In the genomic region with DNA sequence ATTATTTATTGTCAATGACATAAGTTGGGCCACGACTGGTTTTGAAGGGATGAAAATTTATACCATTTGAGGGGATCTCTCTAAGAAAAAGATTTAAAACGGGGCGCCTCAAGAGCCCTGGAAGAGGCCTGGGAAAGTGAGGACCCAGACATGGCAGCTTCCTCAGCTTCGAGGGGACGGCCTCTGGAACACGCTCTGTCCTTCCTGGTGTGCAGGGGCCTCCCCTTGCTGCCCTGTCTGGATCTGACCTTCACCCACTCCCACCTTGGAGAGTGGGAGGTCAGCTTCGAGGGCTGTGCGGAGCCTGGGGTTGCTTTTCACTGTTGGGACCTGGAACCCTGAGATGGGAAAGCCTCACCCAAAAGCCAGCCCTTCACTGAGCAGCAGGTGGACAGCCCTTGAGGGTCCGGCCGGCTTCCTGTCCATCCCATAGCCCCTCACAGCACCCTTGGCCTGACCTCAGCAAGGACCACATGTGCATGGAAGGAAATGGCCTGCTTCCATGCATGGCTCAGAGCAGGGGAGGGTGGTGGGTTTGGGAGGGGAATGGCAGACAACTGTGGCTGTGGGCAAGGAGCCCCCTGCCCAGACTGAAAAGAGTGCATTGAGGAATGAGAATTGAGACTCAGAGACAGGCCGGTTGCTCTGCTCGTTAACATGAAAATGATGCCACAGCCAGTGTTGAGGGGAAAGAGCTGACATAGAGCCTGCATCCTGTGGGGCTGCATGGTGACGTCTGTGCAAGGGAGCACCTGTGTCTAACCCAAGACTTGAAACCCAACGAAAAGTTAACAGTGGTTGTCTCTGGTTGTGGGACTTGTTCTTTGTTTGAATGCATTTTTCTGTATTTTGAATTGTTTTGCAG, we compare ENCODE assay signal across 13 cellular contexts. TPM values are rescaled to one million over a fixed set of nuclear protein-coding genes. Genes with fewer than 3 reads are reported as not detected.
DNase-seq lines count a peak whose midpoint lies in the region; ATAC-seq and TF ChIP-seq lines count a peak whose summit lies in the region.
"Had no signal": no experiment of that assay in that cellular context is flagged by ENCODE, and none has a peak within 500 bp of the region (broad histone marks: within the 10 kb centered on the region; RNA-seq: fewer than 3 reads in every experiment).

No MANE protein-coding gene starts in this region.

- no peak overlapping the region for H2AFZ ChIP-seq in DND-41 (ENCODE audit: low read depth, low read length)

- H3K4me3 Mint-ChIP-seq in IgD-negative memory B cell: peak overlapping the region in 2 of 4 donors; percentile 4 to 52
- no peak overlapping the region for H3K4me3 Mint-ChIP-seq in activated CD8-positive, alpha-beta T cell treated with anti-CD3 and anti-CD28 coated beads, Interleukin-2, amount 10 ng/mL, durations not matched to agents 7 days and 5 days
- peak overlapping the region in 9 of 10 donors; percentile 77 to 89 (median 86) for H3K4me3 Mint-ChIP-seq in naive thymus-derived CD4-positive, alpha-beta T cell

- H3K9me3 ChIP-seq in DND-41 (ENCODE audit: insufficient read depth, low read length, severe bottlenecking): no peaks in the 10 kb centered on the region
- no peaks in the 10 kb centered on the region for H3K9me3 ChIP-seq in naive thymus-derived CD4-positive, alpha-beta T cell (ENCODE audit: control insufficient read depth in 2 of 3, low read length in 3 of 3)
- H3K9me3 ChIP-seq: heart left ventricle, tibial artery had no signal

- peak; percentile 24 for DNase-seq in DND-41
- peak; percentile 62 for DNase-seq in activated CD8-positive, alpha-beta T cell treated with anti-CD3 and anti-CD28 coated beads, Interleukin-2, amount 10 ng/mL, durations not matched to agents 7 days and 5 days
- DNase-seq in naive thymus-derived CD4-positive, alpha-beta T cell: peak in 7 of 9 donors; percentile 62 to 81 (median 74)
- no peak for DNase-seq in SHP77 (lab: John Stamatoyannopoulos, UW)
- DNase-seq in DMS53 (lab: John Stamatoyannopoulos, UW): no peak
- DNase-seq: heart left ventricle, left colon, NCI-H1105, NCI-H510A treated with DMSO at 0.1 percent for 48 hours had no signal

- no peak for TF ChIP-seq CTCF in DND-41 (IDR thresholded peaks at IDR 0.05; ENCODE audit: borderline replicate concordance, extremely low read depth, low read length, poor library complexity, severe bottlenecking)

- no peak overlapping the region for H3K9ac ChIP-seq in DND-41 (ENCODE audit: low read depth, low read length)

- peaks cover 26 to 37% (median 29%) of the 10 kb centered on the region in 3 donors for H3K4me1 Mint-ChIP-seq in IgD-negative memory B cell
- H3K4me1 Mint-ChIP-seq in activated CD8-positive, alpha-beta T cell treated with anti-CD3 and anti-CD28 coated beads, Interleukin-2, amount 10 ng/mL, durations not matched to agents 7 days and 5 days (ENCODE audit: low read depth): peaks cover 31% of the 10 kb centered on the region
- H3K4me1 Mint-ChIP-seq in naive thymus-derived CD4-positive, alpha-beta T cell: peaks cover 15 to 40% (median 34%) of the 10 kb centered on the region in 7 donors

- no peak overlapping the region for H3K4me2 ChIP-seq in DND-41 (ENCODE audit: insufficient read depth, low read length)

- H3K36me3 Mint-ChIP-seq in IgD-negative memory B cell: no peaks in the 10 kb centered on the region
- H3K36me3 Mint-ChIP-seq in activated CD8-positive, alpha-beta T cell treated with anti-CD3 and anti-CD28 coated beads, Interleukin-2, amount 10 ng/mL, durations not matched to agents 7 days and 5 days (ENCODE audit: low read depth): no peaks in the 10 kb centered on the region
- no peaks in the 10 kb centered on the region for H3K36me3 Mint-ChIP-seq in naive thymus-derived CD4-positive, alpha-beta T cell

- H3K27ac ChIP-seq in DND-41 (ENCODE audit: low read length): no peak overlapping the region
- H3K27ac ChIP-seq in naive thymus-derived CD4-positive, alpha-beta T cell (ENCODE audit: low read depth, low read length): no peak overlapping the region
- H3K27ac ChIP-seq: heart left ventricle, tibial artery had no signal

- peak; percentile 69 for ATAC-seq in DND-41 (ENCODE audit: insufficient read depth, low read depth)
- ATAC-seq in activated CD8-positive, alpha-beta T cell treated with anti-CD3 and anti-CD28 coated beads, Interleukin-2, amount 10 ng/mL, durations not matched to agents 7 days and 5 days: peak; percentile 59
- peak; percentile 90 for ATAC-seq in naive thymus-derived CD4-positive, alpha-beta T cell
- ATAC-seq in GM18511 (IDR thresholded peaks at IDR 0.05; ENCODE audit: unreplicated experiment): no peak
- ATAC-seq in GM19324 (IDR thresholded peaks at IDR 0.05; ENCODE audit: low FRiP score, unreplicated experiment): no peak
- ATAC-seq: heart left ventricle, left colon had no signal

- H3K27me3 ChIP-seq in DND-41 (ENCODE audit: insufficient read depth, low read length, poor library complexity): no peaks in the 10 kb centered on the region
- no peaks in the 10 kb centered on the region for H3K27me3 ChIP-seq in naive thymus-derived CD4-positive, alpha-beta T cell (ENCODE audit: control insufficient read depth in 2 of 2, insufficient read depth in 2 of 2, low read length in 2 of 2)
- H3K27me3 ChIP-seq: heart left ventricle, tibial artery had no signal

- peak overlapping the region in 2 of 3 donors; percentile 64 to 83 for H3K27ac Mint-ChIP-seq in IgD-negative memory B cell
- H3K27ac Mint-ChIP-seq in activated CD8-positive, alpha-beta T cell treated with anti-CD3 and anti-CD28 coated beads, Interleukin-2, amount 10 ng/mL, durations not matched to agents 7 days and 5 days: peak overlapping the region; percentile 60
- H3K27ac Mint-ChIP-seq in naive thymus-derived CD4-positive, alpha-beta T cell: peak overlapping the region; percentile 52 to 96 (median 90)

- no peaks in the 10 kb centered on the region for H3K9me3 Mint-ChIP-seq in IgD-negative memory B cell
- H3K9me3 Mint-ChIP-seq in activated CD8-positive, alpha-beta T cell treated with anti-CD3 and anti-CD28 coated beads, Interleukin-2, amount 10 ng/mL, durations not matched to agents 7 days and 5 days (ENCODE audit: insufficient read depth): no peaks in the 10 kb centered on the region
- no peaks in the 10 kb centered on the region for H3K9me3 Mint-ChIP-seq in naive thymus-derived CD4-positive, alpha-beta T cell

- H3K79me2 ChIP-seq in DND-41 (ENCODE audit: insufficient read depth, low read length): no peaks in the 10 kb centered on the region

- no peaks in the 10 kb centered on the region for H3K4me1 ChIP-seq in DND-41 (ENCODE audit: insufficient read depth, low read length)
- peaks cover 18 to 25% of the 10 kb centered on the region in 2 donors for H3K4me1 ChIP-seq in naive thymus-derived CD4-positive, alpha-beta T cell (ENCODE audit: control insufficient read depth in 2 of 2, insufficient read depth in 2 of 2, low read length in 2 of 2)

- H3K36me3 ChIP-seq in DND-41 (ENCODE audit: insufficient read depth, low read length): no peaks in the 10 kb centered on the region
- no peaks in the 10 kb centered on the region for H3K36me3 ChIP-seq in naive thymus-derived CD4-positive, alpha-beta T cell (ENCODE audit: control insufficient read depth in 2 of 3, insufficient read depth in 3 of 3, low read length in 3 of 3)
- H3K36me3 ChIP-seq: heart left ventricle, tibial artery had no signal

- POLR2A ChIA-PET in activated CD8-positive, alpha-beta T cell treated with anti-CD3 and anti-CD28 coated beads, Interleukin-2, amount 10 ng/mL, durations not matched to agents 7 days and 5 days (lab: Charles Lee): interaction anchor here (1.0 to 2.2 kb wide), 3 partner anchors 28 to 120 kb away, joined by 3 to 12 read pairs (median 3); no protein-coding TSS in a partner anchor
- POLR2A ChIA-PET in naive thymus-derived CD4-positive, alpha-beta T cell (lab: Charles Lee): interaction anchor here (0.8 to 2.3 kb wide), 9 partner anchors 17 to 100 kb away, joined by 3 to 26 read pairs (median 6); a partner anchor contains a TSS

- CTCF ChIA-PET in activated CD8-positive, alpha-beta T cell treated with anti-CD3 and anti-CD28 coated beads, Interleukin-2, amount 10 ng/mL, durations not matched to agents 7 days and 5 days (lab: Charles Lee): interaction anchor here (0.9 to 1.4 kb wide), 3 partner anchors 16 to 33 kb away, joined by 3 to 4 read pairs (median 3); a partner anchor contains a TSS
- CTCF ChIA-PET in naive thymus-derived CD4-positive, alpha-beta T cell (lab: Charles Lee): no interaction called here

- H3K4me3 ChIP-seq in DND-41 (ENCODE audit: low read depth in 1 of 2, low read length in 2 of 2): no peak overlapping the region
- no peak overlapping the region for H3K4me3 ChIP-seq in naive thymus-derived CD4-positive, alpha-beta T cell (ENCODE audit: low read length)
- H3K4me3 ChIP-seq: heart left ventricle, tibial artery had no signal

- intact Hi-C loops in naive thymus-derived CD4-positive, alpha-beta T cell (cut with micrococcal nuclease): loop anchor here (1.0 to 2.0 kb wide), 3 partner anchors 18 to 28 kb away; no protein-coding TSS in a partner anchor

- peaks cover 8% of the 10 kb centered on the region for H3K27me3 Mint-ChIP-seq in IgD-negative memory B cell
- peaks cover 3% of the 10 kb centered on the region for H3K27me3 Mint-ChIP-seq in activated CD8-positive, alpha-beta T cell treated with anti-CD3 and anti-CD28 coated beads, Interleukin-2, amount 10 ng/mL, durations not matched to agents 7 days and 5 days (ENCODE audit: low read depth)
- no peaks in the 10 kb centered on the region for H3K27me3 Mint-ChIP-seq in naive thymus-derived CD4-positive, alpha-beta T cell

- no peaks in the 10 kb centered on the region for H4K20me1 ChIP-seq in DND-41 (ENCODE audit: insufficient read depth, low read length)

RNA-seq across cellular contexts. Expression of a gene that starts 16.3 kb away (rescaled TPM):
- polyA plus RNA-seq in IgD-negative memory B cell: 0.20 TPM
- total RNA-seq in activated CD8-positive, alpha-beta T cell treated with anti-CD3 and anti-CD28 coated beads, Interleukin-2, amount 10 ng/mL, durations not matched to agents 7 days and 5 days: under 1 TPM; 0.58 to 0.91 TPM
- total RNA-seq in naive thymus-derived CD4-positive, alpha-beta T cell: 10 to 100 TPM; 12.1 to 36.3 (median 20.5) TPM
- polyA plus RNA-seq in naive thymus-derived CD4-positive, alpha-beta T cell: 10 to 100 TPM; 21.0 to 29.0 TPM

Comparison
In these comparisons a context has a peak if more than half of its experiments do, and no peak if none do; other contexts are left out.
1. ATAC-seq: peak in DND-41 (single experiment), activated CD8-positive, alpha-beta T cell treated with anti-CD3 and anti-CD28 coated beads, Interleukin-2, amount 10 ng/mL, durations not matched to agents 7 days and 5 days (single experiment) and naive thymus-derived CD4-positive, alpha-beta T cell (single experiment); none in GM18511 (single experiment) and GM19324 (single experiment).
2. DNase-seq: peak in DND-41 (single experiment), activated CD8-positive, alpha-beta T cell treated with anti-CD3 and anti-CD28 coated beads, Interleukin-2, amount 10 ng/mL, durations not matched to agents 7 days and 5 days (single experiment) and naive thymus-derived CD4-positive, alpha-beta T cell (7 of 9); none in SHP77 (0 of 2) and DMS53 (single experiment).
3. RNA of a gene that starts 16.3 kb away (total RNA-seq): 12.1 to 36.3 TPM in naive thymus-derived CD4-positive, alpha-beta T cell; 0.58 to 0.91 TPM in activated CD8-positive, alpha-beta T cell treated with anti-CD3 and anti-CD28 coated beads, Interleukin-2, amount 10 ng/mL, durations not matched to agents 7 days and 5 days; every median in the first group is over 4 times any median in the second.
4. Peak in every context shown above with its lines, with median percentiles within 50 percentile points of each other: H3K27ac Mint-ChIP-seq.